ENCODE assay signal across 12 cellular contexts in the genomic region with DNA sequence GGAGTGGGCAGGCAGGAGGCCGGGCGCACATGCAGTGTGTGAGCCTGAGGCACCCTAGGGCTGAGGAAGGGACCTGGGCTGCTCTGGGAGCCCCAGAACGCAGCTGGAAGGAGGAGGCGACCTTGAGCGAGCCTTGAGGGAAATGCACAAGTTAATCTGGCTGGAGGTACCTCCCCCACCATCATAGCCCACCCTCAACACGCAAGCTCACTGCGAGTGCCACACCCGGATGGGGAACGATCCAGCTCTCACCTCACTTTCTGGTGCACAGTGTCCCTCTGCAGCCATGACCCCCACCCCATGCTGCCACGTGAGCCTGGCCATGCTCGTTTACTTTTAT.
"Had no signal": no experiment of that assay in that cellular context is flagged by ENCODE, and none has a peak within 500 bp of the region (broad histone marks: within the 10 kb centered on the region; RNA-seq: fewer than 3 reads in every experiment).

No MANE protein-coding gene starts in this region.

- H3K4me3 ChIP-seq: body of pancreas, lung, smooth muscle cell, thoracic aorta had no signal

- H3K4me1 ChIP-seq: body of pancreas had no signal

- H3K36me3 ChIP-seq: thoracic aorta had no signal

- H3K27me3 ChIP-seq: body of pancreas had no signal

- H3K9me3 ChIP-seq: body of pancreas, thoracic aorta had no signal

- DNase-seq: activated CD4-positive, alpha-beta T cell treated with anti-CD3 and anti-CD28 coated beads for 4 hours; activated CD8-positive, alpha-beta T cell treated with anti-CD3 and anti-CD28 coated beads, Interleukin-2, amount 10 ng/mL, durations not matched to agents 7 days and 5 days; activated gamma-delta T cell treated with Interleukin-2 at 50 U/mL for 16 hours; amniotic stem cell; body of pancreas; effector memory CD4-positive, alpha-beta T cell; foreskin melanocyte; naive B cell; T-helper 17 cell had no signal

- H3K27ac ChIP-seq: body of pancreas, thoracic aorta had no signal

- ATAC-seq: activated CD8-positive, alpha-beta T cell treated with anti-CD3 and anti-CD28 coated beads, Interleukin-2, amount 10 ng/mL, durations not matched to agents 7 days and 5 days; body of pancreas; T-helper 17 cell had no signal
